ENCODE assay signal across 10 cellular contexts in genomic region chr3:50604628-50605588, GRCh38. TPM values are rescaled to one million over a fixed set of nuclear protein-coding genes. Genes with fewer than 3 reads are reported as not detected.
DNase-seq lines count a peak whose midpoint lies in the region; ATAC-seq, FAIRE-seq and TF ChIP-seq lines count a peak whose summit lies in the region.
"Had no signal": no experiment of that assay in that cellular context is flagged by ENCODE, and none has a peak within 500 bp of the region (broad histone marks: within the 10 kb centered on the region; RNA-seq: fewer than 3 reads in every experiment).

No MANE protein-coding gene starts in this region.

- peaks cover 83 to 100% (median 98%) of the 10 kb centered on the region in 3 donors for H3K4me1 ChIP-seq in skeletal muscle tissue (ENCODE audit: control insufficient read depth in 3 of 3, insufficient read depth in 3 of 3, low read length in 3 of 3)

- no peaks in the 10 kb centered on the region for H3K27me3 ChIP-seq in skeletal muscle tissue (ENCODE audit: control insufficient read depth in 3 of 3, insufficient read depth in 3 of 3, low read length in 3 of 3)

- ATAC-seq in esophagus mucosa (peak; percentile 1), omental fat pad (ENCODE audit: low FRiP score) (no peak)

- H3K9ac ChIP-seq in skeletal muscle tissue (ENCODE audit: low read depth in 1 of 3, low read length in 3 of 3), result peak overlapping the region; percentile 51 to 83 (median 67)

- DNase-seq in GM12891 (ENCODE audit: insufficient read length, low spot score) (no peak), RWPE1 (ENCODE audit: low spot score) (no peak), islet precursor cell (no peak), omental fat pad (ENCODE audit: low spot score) (no peak), NCI-H1694 treated with DMSO at 0.1 percent for 48 hours (lab: John Stamatoyannopoulos, UW) (no peak), occipital lobe (lab: John Stamatoyannopoulos, UW) (no peak)
- DNase-seq: foreskin melanocyte had no signal

- CTCF ChIA-PET in RWPE1 (lab: Yijun Ruan, JAX), result interaction anchor here (0.6 kb wide), 1 partner anchor 786 kb away, joined by 3 read pairs; no protein-coding TSS in a partner anchor

- TF ChIP-seq POLR2A in GM12891 (IDR thresholded peaks at IDR 0.05; ENCODE audit: low read depth, low read length), result no peak

- peak overlapping the region; percentile 33 for H3K27ac ChIP-seq in RWPE1
- peak overlapping the region; percentile 99 for H3K27ac ChIP-seq in skeletal muscle tissue (ENCODE audit: low read depth, low read length)

- peak overlapping the region in 1 of 3 donors; percentile 52 for H3K4me3 ChIP-seq in skeletal muscle tissue (ENCODE audit: low read length in 3 of 3)

- H3K9me3 ChIP-seq in skeletal muscle tissue (ENCODE audit: control insufficient read depth in 3 of 3, low read length in 3 of 3), result no peaks in the 10 kb centered on the region

- TF ChIP-seq CTCF in RWPE1 (conservative IDR thresholded peaks at IDR 0.05; ENCODE audit: low read depth), result no peak
- TF ChIP-seq CTCF in omental fat pad (IDR thresholded peaks at IDR 0.05), result no peak

- FAIRE-seq in GM12891 (lab: Jason Lieb, UNC), result no peak
- FAIRE-seq: urothelium cell line had no signal

- POLR2A ChIA-PET in RWPE1 (lab: Yijun Ruan, JAX; ENCODE audit: low non-redundant PET), result no interaction called here

- peaks cover 23 to 27% (median 24%) of the 10 kb centered on the region in 3 donors for H3K36me3 ChIP-seq in skeletal muscle tissue (ENCODE audit: control insufficient read depth in 3 of 3, insufficient read depth in 3 of 3, low read length in 3 of 3)

TF ChIP-seq in GM12891, 5 proteins besides CTCF, POLR2A, EP300 and RAD21:
- TF ChIP-seq SPI1 (IDR thresholded peaks at IDR 0.05; ENCODE audit: low read depth, low read length) (peak; percentile 41), PAX5 (IDR thresholded peaks at IDR 0.05; ENCODE audit: insufficient read depth, low read length, severe bottlenecking) (no peak)

RNA-seq across cellular contexts. Expression of gene CISH, which starts 6.7 kb away (rescaled TPM):
- 0.37 TPM for polyA plus RNA-seq in GM12891 (2012; ENCODE audit: low read depth, missing spikeins)
- total RNA-seq in esophagus mucosa (4.8 TPM), skeletal muscle tissue (4.7 TPM), omental fat pad (10 to 100 TPM; 10.4 to 27.9 (median 17.9) TPM), occipital lobe (0.16 TPM)

RNA-seq across cellular contexts. Expression of gene MAPKAPK3, which starts 12.0 kb away (rescaled TPM):
- 10.0 TPM for polyA plus RNA-seq in GM12891 (2012; ENCODE audit: low read depth, missing spikeins)
- total RNA-seq in esophagus mucosa (50.5 TPM), skeletal muscle tissue (20.9 TPM), omental fat pad (10 to 100 TPM; 25.4 to 54.6 (median 41.0) TPM), occipital lobe (5.5 TPM)

RNA-seq across cellular contexts. Expression of gene HEMK1, which starts 35.6 kb away (rescaled TPM):
- polyA plus RNA-seq in GM12891 (2012; ENCODE audit: low read depth, missing spikeins), result 10.5 TPM
- total RNA-seq in esophagus mucosa, result 11.0 TPM
- total RNA-seq in skeletal muscle tissue, result 7.8 TPM
- 1 to 10 TPM; 4.8 to 8.3 (median 6.7) TPM for total RNA-seq in omental fat pad
- total RNA-seq in occipital lobe, result 6.9 TPM

RNA-seq across cellular contexts. Expression of gene C3orf18, which starts 37.4 kb away (rescaled TPM):
- polyA plus RNA-seq in GM12891 (2012; ENCODE audit: low read depth, missing spikeins), result 0.83 TPM
- total RNA-seq in esophagus mucosa, result 0.68 TPM
- 11.5 TPM for total RNA-seq in skeletal muscle tissue
- total RNA-seq in omental fat pad, result 10 to 100 TPM in 1 of 4 donors, 1 to 10 TPM in 3; 4.4 to 11.1 (median 9.2) TPM
- total RNA-seq in occipital lobe, result 13.6 TPM
